15 cellular contexts compared by ENCODE assay signal in genomic region chr3:15256861-15257341, GRCh38. TPM values are rescaled to one million over a fixed set of nuclear protein-coding genes. Genes with fewer than 3 reads are reported as not detected.
DNase-seq lines count a peak whose midpoint lies in the region; ATAC-seq and TF ChIP-seq lines count a peak whose summit lies in the region.
"Had no signal": no experiment of that assay in that cellular context is flagged by ENCODE, and none has a peak within 500 bp of the region (broad histone marks: within the 10 kb centered on the region; RNA-seq: fewer than 3 reads in every experiment).

No MANE protein-coding gene starts in this region.

- H3K36me3 Mint-ChIP-seq in activated CD8-positive, alpha-beta T cell treated with anti-CD3 and anti-CD28 coated beads for 36 hours (ENCODE audit: low read depth) = peaks cover 10% of the 10 kb centered on the region
- H3K36me3 Mint-ChIP-seq in activated CD8-positive, alpha-beta T cell treated with anti-CD3 and anti-CD28 coated beads, Interleukin-2, amount 10 ng/mL, durations not matched to agents 7 days and 5 days (ENCODE audit: low read depth) = peaks cover 49% of the 10 kb centered on the region
- H3K36me3 Mint-ChIP-seq in chondrocyte (ENCODE audit: low read depth) = peaks cover 37% of the 10 kb centered on the region

- no peak for DNase-seq in activated CD8-positive, alpha-beta T cell treated with anti-CD3 and anti-CD28 coated beads for 36 hours
- no peak for DNase-seq in activated CD8-positive, alpha-beta T cell treated with anti-CD3 and anti-CD28 coated beads, Interleukin-2, amount 10 ng/mL, durations not matched to agents 7 days and 5 days
- DNase-seq in chondrocyte (ENCODE audit: low spot score) = no peak
- DNase-seq in myocyte (ENCODE audit: low read depth) = peak; percentile 97
- DNase-seq in ureter (ENCODE audit: low spot score) = no peak
- DNase-seq in D341Med (ENCODE audit: low spot score) = no peak
- DNase-seq in esophagus squamous epithelium (lab: John Stamatoyannopoulos, UW) = no peak
- DNase-seq: activated effector memory CD4-positive, alpha-beta T cell treated with Interleukin-2 at 50 U/mL for 16 hours; foreskin melanocyte; MM.1S; SHP77 treated with DMSO at 0.1 percent for 48 hours; transverse colon had no signal

- peaks cover 47% of the 10 kb centered on the region for H3K36me3 ChIP-seq in thymus (ENCODE audit: control insufficient read depth, insufficient read depth)
- peaks cover 16 to 100% (median 17%) of the 10 kb centered on the region in 3 donors for H3K36me3 ChIP-seq in esophagus squamous epithelium
- H3K36me3 ChIP-seq: breast epithelium had no signal

- no peaks in the 10 kb centered on the region for H3K9me3 ChIP-seq in thymus (ENCODE audit: control insufficient read depth)
- no peaks in the 10 kb centered on the region for H3K9me3 ChIP-seq in esophagus squamous epithelium
- H3K9me3 ChIP-seq: breast epithelium, transverse colon had no signal

- no peaks in the 10 kb centered on the region for H3K27me3 Mint-ChIP-seq in activated CD8-positive, alpha-beta T cell treated with anti-CD3 and anti-CD28 coated beads for 36 hours
- H3K27me3 Mint-ChIP-seq in activated CD8-positive, alpha-beta T cell treated with anti-CD3 and anti-CD28 coated beads, Interleukin-2, amount 10 ng/mL, durations not matched to agents 7 days and 5 days (ENCODE audit: low read depth) = no peaks in the 10 kb centered on the region
- H3K27me3 Mint-ChIP-seq in chondrocyte (ENCODE audit: low read depth) = no peaks in the 10 kb centered on the region

- H3K4me1 ChIP-seq in thymus (ENCODE audit: control insufficient read depth, insufficient read depth, low read length) = peaks cover 3% of the 10 kb centered on the region
- peaks cover 0 to 9% (median 3%) of the 10 kb centered on the region in 3 donors for H3K4me1 ChIP-seq in esophagus squamous epithelium
- H3K4me1 ChIP-seq: parathyroid adenoma had no signal

- CTCF ChIA-PET in activated CD8-positive, alpha-beta T cell treated with anti-CD3 and anti-CD28 coated beads for 36 hours (lab: Charles Lee) = interaction anchor here (1.2 to 5.6 kb wide), 4 partner anchors 10 to 148 kb away, joined by 4 to 39 read pairs (median 8); no protein-coding TSS in a partner anchor
- CTCF ChIA-PET in activated CD8-positive, alpha-beta T cell treated with anti-CD3 and anti-CD28 coated beads, Interleukin-2, amount 10 ng/mL, durations not matched to agents 7 days and 5 days (lab: Charles Lee) = interaction anchor here (1.3 to 2.1 kb wide), 3 partner anchors 11 to 149 kb away, joined by 4 to 10 read pairs (median 7); partner anchors contain the start of gene SH3BP5

- no peak overlapping the region for H3K4me3 Mint-ChIP-seq in activated CD8-positive, alpha-beta T cell treated with anti-CD3 and anti-CD28 coated beads for 36 hours
- H3K4me3 Mint-ChIP-seq in activated CD8-positive, alpha-beta T cell treated with anti-CD3 and anti-CD28 coated beads, Interleukin-2, amount 10 ng/mL, durations not matched to agents 7 days and 5 days = no peak overlapping the region
- H3K4me3 Mint-ChIP-seq in chondrocyte (ENCODE audit: unreplicated experiment) = no peak overlapping the region

- intact Hi-C loops in activated CD8-positive, alpha-beta T cell treated with anti-CD3 and anti-CD28 coated beads for 36 hours (cut with micrococcal nuclease) = no loop called here
- intact Hi-C loops in esophagus squamous epithelium (cut with DNase I) = no loop called here

- H3K27ac ChIP-seq in thymus (ENCODE audit: low read depth) = peak overlapping the region; percentile 11
- no peak overlapping the region for H3K27ac ChIP-seq in esophagus squamous epithelium
- H3K27ac ChIP-seq: parathyroid adenoma, transverse colon had no signal

- H3K27ac Mint-ChIP-seq in activated CD8-positive, alpha-beta T cell treated with anti-CD3 and anti-CD28 coated beads for 36 hours = peak overlapping the region; percentile 21
- no peak overlapping the region for H3K27ac Mint-ChIP-seq in activated CD8-positive, alpha-beta T cell treated with anti-CD3 and anti-CD28 coated beads, Interleukin-2, amount 10 ng/mL, durations not matched to agents 7 days and 5 days
- H3K27ac Mint-ChIP-seq in chondrocyte (ENCODE audit: unreplicated experiment) = peak overlapping the region; percentile 36

- H3K4me3 ChIP-seq in thymus (ENCODE audit: low read length) (no peak overlapping the region), esophagus squamous epithelium (no peak overlapping the region)
- H3K4me3 ChIP-seq: breast epithelium, transverse colon had no signal

- no peaks in the 10 kb centered on the region for H3K9me3 Mint-ChIP-seq in activated CD8-positive, alpha-beta T cell treated with anti-CD3 and anti-CD28 coated beads for 36 hours
- no peaks in the 10 kb centered on the region for H3K9me3 Mint-ChIP-seq in activated CD8-positive, alpha-beta T cell treated with anti-CD3 and anti-CD28 coated beads, Interleukin-2, amount 10 ng/mL, durations not matched to agents 7 days and 5 days (ENCODE audit: insufficient read depth)
- no peaks in the 10 kb centered on the region for H3K9me3 Mint-ChIP-seq in chondrocyte (ENCODE audit: low read depth)

- 96% methylated on average over 8 of the region's 8 CpGs for WGBS in thymus
- 74 to 84% methylated on average over 2 to 5 of the region's 8 CpGs for WGBS in esophagus squamous epithelium, 2 donors

- POLR2A ChIA-PET in activated CD8-positive, alpha-beta T cell treated with anti-CD3 and anti-CD28 coated beads for 36 hours (lab: Charles Lee) = interaction anchor here (0.6 kb wide), 1 partner anchor 125 kb away, joined by 3 read pairs; no protein-coding TSS in a partner anchor
- POLR2A ChIA-PET in activated CD8-positive, alpha-beta T cell treated with anti-CD3 and anti-CD28 coated beads, Interleukin-2, amount 10 ng/mL, durations not matched to agents 7 days and 5 days (lab: Charles Lee) = no interaction called here

- TF ChIP-seq CTCF in activated CD8-positive, alpha-beta T cell treated with anti-CD3 and anti-CD28 coated beads for 36 hours (IDR thresholded peaks at IDR 0.05) = no peak
- TF ChIP-seq CTCF in chondrocyte (IDR thresholded peaks at IDR 0.05) (no peak), esophagus squamous epithelium (IDR thresholded peaks at IDR 0.05) (no peak)

- ATAC-seq in activated CD8-positive, alpha-beta T cell treated with anti-CD3 and anti-CD28 coated beads for 36 hours = no peak
- ATAC-seq in activated CD8-positive, alpha-beta T cell treated with anti-CD3 and anti-CD28 coated beads, Interleukin-2, amount 10 ng/mL, durations not matched to agents 7 days and 5 days = no peak

- peaks cover 6% of the 10 kb centered on the region for H3K4me1 Mint-ChIP-seq in activated CD8-positive, alpha-beta T cell treated with anti-CD3 and anti-CD28 coated beads for 36 hours (ENCODE audit: low read depth)
- H3K4me1 Mint-ChIP-seq in activated CD8-positive, alpha-beta T cell treated with anti-CD3 and anti-CD28 coated beads, Interleukin-2, amount 10 ng/mL, durations not matched to agents 7 days and 5 days (ENCODE audit: low read depth) = peaks cover 6% of the 10 kb centered on the region
- H3K4me1 Mint-ChIP-seq in chondrocyte (ENCODE audit: low read depth) = no peaks in the 10 kb centered on the region

- no peak for TF ChIP-seq POLR2A in esophagus squamous epithelium (IDR thresholded peaks at IDR 0.05)

- H3K27me3 ChIP-seq in thymus (ENCODE audit: control insufficient read depth, insufficient read depth) (no peaks in the 10 kb centered on the region), esophagus squamous epithelium (no peaks in the 10 kb centered on the region)
- H3K27me3 ChIP-seq: breast epithelium, transverse colon had no signal

RNA-seq across cellular contexts. Expression of gene CAPN7, which starts 50.9 kb away (rescaled TPM):
- 10 to 100 TPM; 22.2 to 27.5 TPM for total RNA-seq in activated CD8-positive, alpha-beta T cell treated with anti-CD3 and anti-CD28 coated beads for 36 hours
- total RNA-seq in activated CD8-positive, alpha-beta T cell treated with anti-CD3 and anti-CD28 coated beads, Interleukin-2, amount 10 ng/mL, durations not matched to agents 7 days and 5 days = 10 to 100 TPM; 28.3 to 29.5 TPM
- 38.3 to 56.0 TPM (median 47.2 TPM) in 3 replicates for total RNA-seq in chondrocyte
- total RNA-seq in myocyte = 36.0 and 42.2 TPM in 2 replicates
- polyA plus RNA-seq in myocyte (2012) = 13.8 TPM
- 31.4 TPM for polyA plus RNA-seq in thymus
- total RNA-seq in ureter = 48.1 TPM
- total RNA-seq in esophagus squamous epithelium = 10 to 100 TPM; 20.7 to 52.5 (median 27.0) TPM
